ENCODE assay signal across 19 cellular contexts in genomic region chr20:61757678-61758555, GRCh38.
DNase-seq lines count a peak whose midpoint lies in the region; ATAC-seq, FAIRE-seq and TF ChIP-seq lines count a peak whose summit lies in the region.
"Had no signal": no experiment of that assay in that cellular context is flagged by ENCODE, and none has a peak within 500 bp of the region (broad histone marks: within the 10 kb centered on the region; RNA-seq: fewer than 3 reads in every experiment).

No MANE protein-coding gene starts in this region.

- H3K4me1 Mint-ChIP-seq in glutamatergic neuron (ENCODE audit: low read depth, unreplicated experiment): peaks cover 5% of the 10 kb centered on the region

- FAIRE-seq in H54 (lab: Jason Lieb, UNC): no peak

- H3K36me3 ChIP-seq in sigmoid colon (no peaks in the 10 kb centered on the region), adrenal gland (replicated peaks in 1 of 2) (no peaks in the 10 kb centered on the region)
- H3K36me3 ChIP-seq: WERI-Rb-1 had no signal

- no peak for ATAC-seq in HG03342 (IDR thresholded peaks at IDR 0.05; ENCODE audit: unreplicated experiment)
- ATAC-seq: activated CD8-positive, alpha-beta T cell treated with anti-CD3 and anti-CD28 coated beads, Interleukin-2, amount 10 ng/mL, durations not matched to agents 7 days and 5 days; left ventricle myocardium superior; psoas muscle had no signal

- peaks cover 0 to 21% (median 0%) of the 10 kb centered on the region in 3 donors for H3K27me3 ChIP-seq in sigmoid colon
- peaks cover 6% of the 10 kb centered on the region for H3K27me3 ChIP-seq in adrenal gland

- no peak overlapping the region for H3K27ac ChIP-seq in sigmoid colon
- H3K27ac ChIP-seq in adrenal gland: no peak overlapping the region
- H3K27ac ChIP-seq: psoas muscle, WERI-Rb-1 had no signal

- H3K9me3 Mint-ChIP-seq in glutamatergic neuron (ENCODE audit: unreplicated experiment): no peaks in the 10 kb centered on the region
- H3K9me3 Mint-ChIP-seq: activated T-helper 1 cell treated with anti-CD3 and anti-CD28 coated beads, Interleukin-12 subunit alpha, Interleukin-12 subunit beta, Interleukin-2, Interleukin-4 antibody, amounts not matched to agents 30 ng/mL and 10 ng/mL and 1 ng/mL, durations not matched to agents 14 hours and 24 hours and 36 hours had no signal

- intact Hi-C loops in sigmoid colon (cut with DNase I) (no loop called here), adrenal gland (cut with DNase I) (no loop called here)

- TF ChIP-seq CTCF in glutamatergic neuron (IDR thresholded peaks at IDR 0.05; ENCODE audit: partially characterized antibody, unreplicated experiment): no peak
- no peak for TF ChIP-seq CTCF in sigmoid colon (IDR thresholded peaks at IDR 0.05)
- no peak for TF ChIP-seq CTCF in adrenal gland (IDR thresholded peaks at IDR 0.05)

- TF ChIP-seq POLR2A in H54 (IDR thresholded peaks at IDR 0.05; ENCODE audit: low read depth, low read length): no peak
- TF ChIP-seq POLR2A in sigmoid colon (IDR thresholded peaks at IDR 0.05): no peak
- TF ChIP-seq POLR2A in adrenal gland (IDR thresholded peaks at IDR 0.05): no peak

- peak overlapping the region; percentile 22 for H3K27ac Mint-ChIP-seq in glutamatergic neuron (ENCODE audit: unreplicated experiment)
- H3K27ac Mint-ChIP-seq: activated CD8-positive, alpha-beta T cell treated with anti-CD3 and anti-CD28 coated beads, Interleukin-2, amount 10 ng/mL, durations not matched to agents 7 days and 5 days had no signal

- peaks cover 6% of the 10 kb centered on the region for H3K27me3 Mint-ChIP-seq in glutamatergic neuron (ENCODE audit: unreplicated experiment)

- 75 to 85% methylated on average over 25 of the region's 25 CpGs for WGBS in sigmoid colon, 2 donors
- WGBS in adrenal gland, 4 donors: 69 to 82% (median 74%) methylated on average over 13 to 25 of the region's 25 CpGs

- H3K4me3 ChIP-seq in sigmoid colon (no peak overlapping the region), adrenal gland (no peak overlapping the region)
- H3K4me3 ChIP-seq: psoas muscle had no signal

- no peak overlapping the region for H3K4me3 Mint-ChIP-seq in glutamatergic neuron (ENCODE audit: unreplicated experiment)
- H3K4me3 Mint-ChIP-seq: activated CD8-positive, alpha-beta T cell treated with anti-CD3 and anti-CD28 coated beads, Interleukin-2, amount 10 ng/mL, durations not matched to agents 7 days and 5 days; activated T-helper 1 cell treated with anti-CD3 and anti-CD28 coated beads, Interleukin-12 subunit alpha, Interleukin-12 subunit beta, Interleukin-2, Interleukin-4 antibody, amounts not matched to agents 30 ng/mL and 10 ng/mL and 1 ng/mL, durations not matched to agents 14 hours and 24 hours and 36 hours had no signal

- no peaks in the 10 kb centered on the region for H3K36me3 Mint-ChIP-seq in glutamatergic neuron (ENCODE audit: unreplicated experiment)

- H3K4me1 ChIP-seq in sigmoid colon: no peaks in the 10 kb centered on the region
- H3K4me1 ChIP-seq in adrenal gland (replicated peaks in 1 of 2): no peaks in the 10 kb centered on the region
- H3K4me1 ChIP-seq: psoas muscle had no signal

- DNase-seq in H54 (ENCODE audit: insufficient read length, low spot score): peak; percentile 26
- DNase-seq in amniotic epithelial cell (ENCODE audit: low read depth): peak; percentile 78
- no peak for DNase-seq in glutamatergic neuron
- peak; percentile 53 for DNase-seq in sigmoid colon
- DNase-seq in hippocampal formation (lab: John Stamatoyannopoulos, UW): no peak
- DNase-seq in adrenal gland: no peak
- DNase-seq in activated CD4-positive, alpha-beta T cell treated with anti-CD3 and anti-CD28 coated beads, Interleukin-2, amount 50 U/mL, for 48 hours: no peak
- DNase-seq: activated CD8-positive, alpha-beta T cell treated with anti-CD3 and anti-CD28 coated beads, Interleukin-2, amount 10 ng/mL, durations not matched to agents 7 days and 5 days; cortex of kidney; erythroblast; hypothalamus; left ventricle myocardium superior; NCI-H2029; NCI-H69; SW 1271; WERI-Rb-1 had no signal

- H3K9me3 ChIP-seq in sigmoid colon (no peaks in the 10 kb centered on the region), adrenal gland (replicated peaks in 1 of 3) (no peaks in the 10 kb centered on the region)
- H3K9me3 ChIP-seq: psoas muscle had no signal

- no peak for TF ChIP-seq EP300 in sigmoid colon (IDR thresholded peaks at IDR 0.05)

Comparison
In these comparisons a context has a peak if more than half of its experiments do, and no peak if none do; other contexts are left out.
1. DNase-seq: peak in H54 (single experiment), amniotic epithelial cell (single experiment) and sigmoid colon (single experiment); none in glutamatergic neuron (single experiment), hippocampal formation (0 of 2), adrenal gland (0 of 7) and activated CD4-positive, alpha-beta T cell treated with anti-CD3 and anti-CD28 coated beads, Interleukin-2, amount 50 U/mL, for 48 hours (0 of 2).